Comparison of ENCODE assay signal across 8 cellular contexts in genomic region chr3:147419062-147419701, GRCh38. TPM values are rescaled to one million over a fixed set of nuclear protein-coding genes. Genes with fewer than 3 reads are reported as not detected.
DNase-seq lines count a peak whose midpoint lies in the region; ATAC-seq and TF ChIP-seq lines count a peak whose summit lies in the region.

No MANE protein-coding gene starts in this region.

- POLR2A ChIA-PET in CD4-positive, alpha-beta memory T cell (lab: Charles Lee; ENCODE audit: partially characterized antibody), result no interaction called here

- peaks cover 0 to 5% (median 2%) of the 10 kb centered on the region in 4 donors for H3K4me1 Mint-ChIP-seq in CD4-positive, alpha-beta memory T cell

- TF ChIP-seq CTCF in lower leg skin (IDR thresholded peaks at IDR 0.05) (no peak), testis (IDR thresholded peaks at IDR 0.05) (no peak)

- no peak for TF ChIP-seq POLR2A in lower leg skin (IDR thresholded peaks at IDR 0.05)
- TF ChIP-seq POLR2A in testis (IDR thresholded peaks at IDR 0.05), result no peak

- H3K36me3 Mint-ChIP-seq in CD4-positive, alpha-beta memory T cell, result peaks cover 0 to 7% of the 10 kb centered on the region in 2 donors

- H3K36me3 ChIP-seq in testis (ENCODE audit: low read depth, missing control alignments), result no peaks in the 10 kb centered on the region
- H3K36me3 ChIP-seq in CD4-positive, alpha-beta memory T cell (ENCODE audit: insufficient read depth, low read length), result no peaks in the 10 kb centered on the region

- H3K27ac Mint-ChIP-seq in CD4-positive, alpha-beta memory T cell, result no peak overlapping the region

- H3K27ac ChIP-seq in testis, result no peak overlapping the region
- no peak overlapping the region for H3K27ac ChIP-seq in CD4-positive, alpha-beta memory T cell (ENCODE audit: low read depth, low read length)

- peaks cover 0 to 55% (median 39%) of the 10 kb centered on the region in 8 donors for H3K9me3 Mint-ChIP-seq in CD4-positive, alpha-beta memory T cell

- no peak for ATAC-seq in HG02798 (IDR thresholded peaks at IDR 0.05; ENCODE audit: poor library complexity, unreplicated experiment)

- intact Hi-C loops in lower leg skin (cut with DNase I; ENCODE audit: low total_unique reads) (no loop called here), testis (cut with DNase I; ENCODE audit: low total_unique reads) (no loop called here)
- intact Hi-C loops in CD4-positive, alpha-beta memory T cell (cut with micrococcal nuclease), result no loop called here

- H3K4me1 ChIP-seq in testis, result peaks cover 6% of the 10 kb centered on the region
- no peaks in the 10 kb centered on the region for H3K4me1 ChIP-seq in CD4-positive, alpha-beta memory T cell (ENCODE audit: insufficient read depth, low read length)

- whole genome bisulfite sequencing in lower leg skin, 2 donors, result 6 to 12% methylated on average over 43 to 45 of the region's 45 CpGs
- 3 to 4% methylated on average over 28 to 44 of the region's 45 CpGs for WGBS in testis, 2 donors

- H3K4me3 ChIP-seq in lower leg skin (ENCODE audit: low read depth, poor library complexity, severe bottlenecking) (no peak overlapping the region), testis (peak overlapping the region; percentile 44 to 54)
- H3K4me3 ChIP-seq in CD4-positive, alpha-beta memory T cell (ENCODE audit: low read length in 2 of 2), result no peak overlapping the region

- CTCF ChIA-PET in CD4-positive, alpha-beta memory T cell (lab: Charles Lee; ENCODE audit: partially characterized antibody), result no interaction called here

- peaks cover 10% of the 10 kb centered on the region for H3K27me3 ChIP-seq in testis
- H3K27me3 ChIP-seq in CD4-positive, alpha-beta memory T cell (ENCODE audit: insufficient read depth, low read length), result peaks cover 35% of the 10 kb centered on the region

- peak; percentile 15 to 31 for DNase-seq in NOMO-1 (lab: John Stamatoyannopoulos, UW; ENCODE audit: unreplicated experiment in 2 of 2)
- DNase-seq in NOMO-1 treated with dmso at 0.1 percent for 144 hours (lab: John Stamatoyannopoulos, UW; ENCODE audit: unreplicated experiment), result no peak
- peak; percentile 96 for DNase-seq in cerebellar cortex (ENCODE audit: low spot score)
- peak; percentile 66 to 97 for DNase-seq in lower leg skin (ENCODE audit: low spot score in 2 of 2)
- DNase-seq in testis, result peak; percentile 69
- DNase-seq in CD4-positive, alpha-beta memory T cell, result no peak
- no peak for DNase-seq in NCI-H526 (lab: John Stamatoyannopoulos, UW)

- peaks cover 53 to 67% of the 10 kb centered on the region in 2 donors for H3K27me3 Mint-ChIP-seq in CD4-positive, alpha-beta memory T cell

- peak overlapping the region in 1 of 8 donors; percentile 53 for H3K4me3 Mint-ChIP-seq in CD4-positive, alpha-beta memory T cell

- H3K9me3 ChIP-seq in testis, result no peaks in the 10 kb centered on the region
- H3K9me3 ChIP-seq in CD4-positive, alpha-beta memory T cell (ENCODE audit: control insufficient read depth in 1 of 2, low read length in 2 of 2), result no peaks in the 10 kb centered on the region

RNA-seq across cellular contexts. Expression of gene ZIC1, which starts 10.0 kb away (rescaled TPM):
- total RNA-seq in lower leg skin (1 to 10 TPM in 2 of 4 donors, under 1 TPM in 2; 0.30 to 2.9 (median 1.1) TPM), testis (1 to 10 TPM; 3.3 to 3.5 TPM)
- polyA plus RNA-seq in testis (ENCODE audit: insufficient read depth, low read depth, low replicate concordance), result 1.4 TPM
- total RNA-seq in CD4-positive, alpha-beta memory T cell, result not detected
- not detected for polyA plus RNA-seq in CD4-positive, alpha-beta memory T cell

RNA-seq across cellular contexts. Expression of gene ZIC4, which starts 12.8 kb away (rescaled TPM):
- total RNA-seq in lower leg skin, result under 1 TPM in 2 of 4 donors, not detected in 2; 0.10 TPM
- under 1 TPM; 0.06 to 0.31 TPM for total RNA-seq in testis
- polyA plus RNA-seq in testis (ENCODE audit: insufficient read depth, low read depth, low replicate concordance), result 0.55 TPM
- not detected for total RNA-seq in CD4-positive, alpha-beta memory T cell
- not detected for polyA plus RNA-seq in CD4-positive, alpha-beta memory T cell

Comparison
In these comparisons a context has a peak if more than half of its experiments do, and no peak if none do; other contexts are left out.
1. DNase-seq: peak in NOMO-1 (2 of 2), cerebellar cortex (single experiment), lower leg skin (2 of 2) and testis (single experiment); none in NOMO-1 treated with dmso at 0.1 percent for 144 hours (single experiment), CD4-positive, alpha-beta memory T cell (0 of 5) and NCI-H526 (0 of 2).
2. H3K4me3 ChIP-seq: peak in testis (2 of 2); none in lower leg skin (single experiment) and CD4-positive, alpha-beta memory T cell (0 of 2).